In the genomic region with DNA sequence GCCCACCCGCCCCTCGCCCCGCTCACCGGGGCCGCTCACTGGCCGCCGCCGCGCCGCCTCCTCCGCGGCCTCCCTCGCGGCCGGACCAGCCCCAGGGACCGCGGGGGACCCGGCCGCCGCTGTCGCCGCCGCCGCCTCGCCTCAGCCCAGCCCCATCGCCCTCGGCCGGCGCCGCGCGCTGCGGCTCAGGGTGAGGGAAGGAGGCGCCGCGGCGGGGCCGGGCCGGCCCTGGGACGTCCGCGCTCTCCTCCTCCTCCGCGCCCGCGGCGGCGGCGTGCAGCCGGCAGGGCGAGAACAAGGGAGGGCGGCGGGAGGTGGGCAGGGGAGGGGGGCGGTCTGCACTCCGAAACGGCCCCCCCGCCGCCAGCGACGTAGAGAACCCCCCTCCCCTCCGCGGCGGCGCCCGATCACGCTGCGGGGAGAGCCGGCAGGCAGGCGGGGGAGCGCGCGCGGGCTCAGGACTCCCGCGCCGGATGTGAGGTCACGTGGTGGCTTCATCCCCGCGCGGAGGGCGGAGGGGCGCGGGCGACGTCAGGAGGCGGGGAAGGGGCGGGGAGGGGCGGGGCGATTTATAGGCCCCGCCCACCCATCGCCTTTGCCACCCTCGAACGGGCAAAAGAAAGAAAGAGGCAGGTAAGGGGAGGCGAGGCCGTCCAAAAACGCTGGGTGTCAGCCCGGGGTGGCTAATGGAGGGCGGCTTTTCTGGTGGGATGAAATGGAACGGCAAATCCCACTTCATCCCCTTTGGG, we compare ENCODE assay signal across 8 cellular contexts. TPM values are rescaled to one million over a fixed set of nuclear protein-coding genes. Genes with fewer than 3 reads are reported as not detected.
A peak's percentile ranks its signal among the peaks of the same experiment; 100 is the strongest.
DNase-seq lines count a peak whose midpoint lies in the region; TF ChIP-seq lines count a peak whose summit lies in the region.

TSS of gene ATP13A3 (minus strand) at position 463 of the 749 bp plus-strand sequence. CDS start 24,812 bp downstream, outside the sequence.

- H3K23me2 ChIP-seq in H9 (ENCODE audit: insufficient read length, low read depth, low read length, poor library complexity, severe bottlenecking) = peaks cover 13% of the 10 kb centered on the region

- H4K20me1 ChIP-seq in H9 (ENCODE audit: control insufficient read depth, insufficient read depth, insufficient read length) = no peaks in the 10 kb centered on the region
- no peaks in the 10 kb centered on the region for H4K20me1 ChIP-seq in MM.1S (ENCODE audit: insufficient read depth, low read length)
- H4K20me1 ChIP-seq in neural cell (ENCODE audit: insufficient read depth) = no peaks in the 10 kb centered on the region

- no peak within 1 kb of the TSS for H3T11ph ChIP-seq in H9 (ENCODE audit: low read length)

- H3K4me3 ChIP-seq in MM.1S (ENCODE audit: low read length) = peak within 1 kb of the TSS; percentile 74
- H3K4me3 ChIP-seq in neural cell (ENCODE audit: low read length) = peak within 1 kb of the TSS; percentile 91
- H3K4me3 ChIP-seq in stomach smooth muscle (ENCODE audit: low read length in 2 of 2) = peak within 1 kb of the TSS; percentile 86 to 94

- peaks cover 4% of the 10 kb centered on the region for H3K27me3 Mint-ChIP-seq in H9 (ENCODE audit: low read depth)

- no peak within 1 kb of the TSS for H4K91ac ChIP-seq in H9 (ENCODE audit: insufficient read length, low read depth, low read length)

- H2AFZ ChIP-seq in H9 (ENCODE audit: low read length) = no peak within 1 kb of the TSS
- peak within 1 kb of the TSS; percentile 93 for H2AFZ ChIP-seq in MM.1S (ENCODE audit: low read length)
- H2AFZ ChIP-seq in neural cell (ENCODE audit: low read depth, low read length) = peak within 1 kb of the TSS; percentile 45

- H3K27ac Mint-ChIP-seq in H9 = peak within 1 kb of the TSS in 2 of 3 experiments; percentile 64 to 92; a peak in 5 of 7 replicates

- H2BK120ac ChIP-seq in H9 (ENCODE audit: low read depth, low read length, poor library complexity, severe bottlenecking) = no peak within 1 kb of the TSS

- no CpG with 5 or more reads among the region's 99 CpGs for WGBS in H9 (ENCODE audit: extremely low coverage, insufficient read length, low lambda C conversion rate)

- H3K9ac ChIP-seq in H9 (ENCODE audit: extremely low read depth, insufficient read length, low read length) = peak within 1 kb of the TSS; percentile 53
- H3K9ac ChIP-seq in MM.1S (ENCODE audit: low read length) = peak within 1 kb of the TSS; percentile 73
- H3K9ac ChIP-seq in neural cell (ENCODE audit: low read length) = peak within 1 kb of the TSS; percentile 79
- peak within 1 kb of the TSS; percentile 83 to 91 for H3K9ac ChIP-seq in stomach smooth muscle (ENCODE audit: low read length in 2 of 2)

- H3K79me1 ChIP-seq in H9 (ENCODE audit: insufficient read depth, low read depth, low read length, poor library complexity, severe bottlenecking) = no peaks in the 10 kb centered on the region

- H3F3A ChIP-seq in MM.1S (ENCODE audit: insufficient read depth, low read length) (0 out of 2 replicates have a peak, but pooled peaks cover 3% of the 10 kb centered on the region), neural cell (ENCODE audit: insufficient read depth, low read length, poor library complexity, severe bottlenecking) (no peaks in the 10 kb centered on the region)

- H3K4me2 ChIP-seq in H9 (ENCODE audit: insufficient read depth, insufficient read length, low read length) (peak within 1 kb of the TSS; percentile 86), MM.1S (ENCODE audit: low read depth, low read length) (peak within 1 kb of the TSS; percentile 99), neural cell (ENCODE audit: low read length) (peak within 1 kb of the TSS; percentile 85)

- H3K9me3 ChIP-seq in H9 (ENCODE audit: control insufficient read depth, low read depth, low read length) (no peaks in the 10 kb centered on the region), MM.1S (replicated peaks; ENCODE audit: insufficient read depth, low read length) (no peaks in the 10 kb centered on the region), neural cell (ENCODE audit: low read length) (no peaks in the 10 kb centered on the region), stomach smooth muscle (ENCODE audit: control insufficient read depth in 2 of 2, low read length in 2 of 2) (no peaks in the 10 kb centered on the region)

- H4K5ac ChIP-seq in H9 (ENCODE audit: insufficient read length, low read depth, low read length) = no peak within 1 kb of the TSS

- no peak within 1 kb of the TSS; the same call in 1 of the 2 replicates for H3K4ac ChIP-seq in H9 (ENCODE audit: low read depth, low read length)

- TF ChIP-seq EP300 in neural cell (conservative IDR thresholded peaks at IDR 0.05; ENCODE audit: poor library complexity, severe bottlenecking) = no peak

- no peaks in the 10 kb centered on the region; the same call in 1 of the 2 replicates for H3K27me3 ChIP-seq in H9 (ENCODE audit: insufficient read depth, low read length)
- H3K27me3 ChIP-seq in MM.1S (replicated peaks; ENCODE audit: insufficient read depth, low read length) = no peaks in the 10 kb centered on the region; the same call in 1 of the 2 replicates
- H3K27me3 ChIP-seq in neural cell (ENCODE audit: insufficient read depth, low read depth, low read length) = no peaks in the 10 kb centered on the region
- no peaks in the 10 kb centered on the region for H3K27me3 ChIP-seq in stomach smooth muscle (ENCODE audit: control insufficient read depth in 1 of 2, insufficient read depth in 2 of 2, low read length in 2 of 2)

- H3K56ac ChIP-seq in H9 (ENCODE audit: insufficient read length, low read depth, low read length) = no peak within 1 kb of the TSS

- peak within 1 kb of the TSS; percentile 86 to 93 for H3K4me3 Mint-ChIP-seq in H9

- DNase-seq in ELF-1 (ENCODE audit: low read depth, low spot score) = peak; percentile 87
- peak; percentile 88 for DNase-seq in H9
- DNase-seq in MM.1S = peak; percentile 97
- peak; percentile 14 for DNase-seq in SIG-M5 (lab: John Stamatoyannopoulos, UW)
- peak; percentile 90 for DNase-seq in activated gamma-delta T cell (lab: John Stamatoyannopoulos, UW)
- peak; percentile 79 for DNase-seq in fibroblast of the conjunctiva (ENCODE audit: low read depth)

- no peaks in the 10 kb centered on the region for H3K9me2 ChIP-seq in MM.1S (replicated peaks; ENCODE audit: insufficient read depth, low read length)
- H3K9me2 ChIP-seq in neural cell (ENCODE audit: insufficient read depth, low read length) = no peaks in the 10 kb centered on the region

- peaks cover 3 to 15% (median 10%) of the 10 kb centered on the region in 3 experiments; a peak in 6 of 7 replicates for H3K36me3 Mint-ChIP-seq in H9 (ENCODE audit: insufficient read depth in 1 of 3, low read depth in 3 of 3)

- H3K9me3 Mint-ChIP-seq in H9 = 0 out of 5 replicates have a peak, but pooled peaks cover 0 to 3% of the 10 kb centered on the region in 2 experiments

- H3K36me3 ChIP-seq in MM.1S (replicated peaks; ENCODE audit: insufficient read depth, low read length) = peaks cover 6% of the 10 kb centered on the region; the same call in 1 of the 2 replicates
- H3K36me3 ChIP-seq in neural cell (ENCODE audit: insufficient read depth, low read length) = no peaks in the 10 kb centered on the region
- no peaks in the 10 kb centered on the region for H3K36me3 ChIP-seq in stomach smooth muscle (ENCODE audit: control insufficient read depth in 2 of 2, insufficient read depth in 2 of 2, low read length in 2 of 2)

- no peak within 1 kb of the TSS for H3K23ac ChIP-seq in H9 (ENCODE audit: insufficient read length, low read depth, low read length)

- H2BK12ac ChIP-seq in H9 (ENCODE audit: insufficient read length, low read depth, low read length) = no peak within 1 kb of the TSS

- no peak within 1 kb of the TSS for H3K27ac ChIP-seq in H9 (ENCODE audit: insufficient read length, low read depth, low read length)
- peak within 1 kb of the TSS; percentile 49; the same call in 1 of the 2 replicates for H3K27ac ChIP-seq in MM.1S (ENCODE audit: low read length)
- H3K27ac ChIP-seq in neural cell (ENCODE audit: low read length) = peak within 1 kb of the TSS; percentile 62
- H3K27ac ChIP-seq in stomach smooth muscle (ENCODE audit: low read length) = peak within 1 kb of the TSS; percentile 76

- no peak for TF ChIP-seq RAD21 in neural cell (conservative IDR thresholded peaks at IDR 0.05)

- no peak within 1 kb of the TSS for H2BK5ac ChIP-seq in H9 (ENCODE audit: insufficient read length, low read length)

- H2AK5ac ChIP-seq in H9 (ENCODE audit: insufficient read length, low read length) = no peak within 1 kb of the TSS

- no peaks in the 10 kb centered on the region for H3K4me1 ChIP-seq in H9 (ENCODE audit: insufficient read depth, low read length)
- peaks cover 10% of the 10 kb centered on the region; the same call in 1 of the 2 replicates for H3K4me1 ChIP-seq in MM.1S (ENCODE audit: low read length)
- peaks cover 15% of the 10 kb centered on the region for H3K4me1 ChIP-seq in stomach smooth muscle (ENCODE audit: control insufficient read depth, insufficient read depth, low read length)

- peaks cover 14 to 18% of the 10 kb centered on the region in 2 experiments for H3K4me1 Mint-ChIP-seq in H9

- TF ChIP-seq CTCF in H9 (conservative IDR thresholded peaks at IDR 0.05) (no peak), MM.1S (IDR thresholded peaks at IDR 0.05; ENCODE audit: low read length) (no peak), neural cell (IDR thresholded peaks at IDR 0.05; ENCODE audit: poor library complexity, severe bottlenecking) (no peak)

- H3K14ac ChIP-seq in H9 (ENCODE audit: insufficient read depth, low read length) = peak within 1 kb of the TSS; percentile 84

- H2BK20ac ChIP-seq in H9 (ENCODE audit: low read depth, low read length, poor library complexity, severe bottlenecking) = no peak within 1 kb of the TSS

- H3K79me2 ChIP-seq in H9 (ENCODE audit: insufficient read depth, low read length) (peaks cover 10% of the 10 kb centered on the region; the same call in 1 of the 2 replicates), MM.1S (ENCODE audit: low read length) (peaks cover 46% of the 10 kb centered on the region), neural cell (replicated peaks; ENCODE audit: insufficient read depth, low read length) (peaks cover 40% of the 10 kb centered on the region)

- no peak within 1 kb of the TSS for H2BK15ac ChIP-seq in H9 (ENCODE audit: low read depth, low read length)

- no peak within 1 kb of the TSS for H4K8ac ChIP-seq in H9 (replicated peaks; ENCODE audit: insufficient read length, low read depth, low read length)

- H3K18ac ChIP-seq in H9 (ENCODE audit: insufficient read length, low read depth, low read length) = peak within 1 kb of the TSS; percentile 82

TF ChIP-seq in neural cell, 6 proteins besides CTCF, POLR2A, EP300 and RAD21 (continues in another document):
- peak; percentile 87 for TF ChIP-seq POLR2AphosphoS5 (IDR thresholded peaks at IDR 0.05)
- peak; percentile 44 for TF ChIP-seq TAF1 (IDR thresholded peaks at IDR 0.05; ENCODE audit: low read depth)
- TF ChIP-seq MXI1 (conservative IDR thresholded peaks at IDR 0.05; ENCODE audit: poor library complexity, severe bottlenecking) = peak; percentile 46

RNA-seq across cellular contexts. Expression of gene ATP13A3, which starts in this region (rescaled TPM):
- 75.8 and 78.5 TPM in 2 replicates for total RNA-seq in H9 (2021)
- 60.1 and 64.7 TPM in 2 replicates for polyA plus RNA-seq in neural cell
- polyA minus RNA-seq in neural cell = 162 and 220 TPM in 2 replicates

Comparison
In these comparisons a context has a peak if more than half of its experiments do, and no peak if none do; other contexts are left out.
1. DNase-seq: peak in every context shown above with its lines; median percentile 97 in MM.1S; 90 in activated gamma-delta T cell; 88 in H9; 87 in ELF-1; 79 in fibroblast of the conjunctiva; 14 in SIG-M5.